Comparison of ENCODE assay signal across 1 cellular context in genomic region chr10:12783326-12783725, GRCh38.
TF ChIP-seq lines count a peak whose summit lies in the region.

No MANE protein-coding gene starts in this region.

TF ChIP-seq in IMR-90, 13 proteins besides CTCF, POLR2A, EP300 and RAD21:
- TF ChIP-seq CEBPB (IDR thresholded peaks at IDR 0.05; ENCODE audit: low read depth, low read length) = no peak
- TF ChIP-seq RFX5 (IDR thresholded peaks at IDR 0.05; ENCODE audit: low read depth, low read length) = no peak
- no peak for TF ChIP-seq MAFK (IDR thresholded peaks at IDR 0.05; ENCODE audit: low read depth, low read length)
- TF ChIP-seq RCOR1 (IDR thresholded peaks at IDR 0.05; ENCODE audit: insufficient replicate concordance, low read length) = no peak
- TF ChIP-seq BHLHE40 (IDR thresholded peaks at IDR 0.05; ENCODE audit: low read depth, low read length) = no peak
- TF ChIP-seq ELK1 (IDR thresholded peaks at IDR 0.05; ENCODE audit: borderline replicate concordance, low read depth, low read length) = no peak
